In the genomic region with DNA sequence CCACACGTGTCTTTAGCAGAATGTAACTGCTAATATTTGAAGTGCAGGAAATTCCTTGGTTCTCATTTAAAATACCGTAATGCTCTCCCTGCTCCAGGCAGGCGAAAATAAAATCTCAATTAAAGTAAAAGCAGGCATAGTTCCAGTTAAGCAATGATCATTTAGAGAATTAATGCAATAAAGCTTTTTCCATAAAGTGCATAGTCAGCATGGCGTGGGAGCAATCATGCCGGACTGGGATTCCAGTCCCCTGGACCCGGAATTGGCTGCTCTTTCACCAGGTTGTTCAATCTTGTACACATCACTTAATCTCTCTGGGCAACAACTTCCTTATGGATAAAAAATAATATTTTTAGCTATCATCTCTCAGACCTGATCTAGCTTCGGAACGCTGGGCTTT, we compare ENCODE assay signal across 22 cellular contexts.
"Had no signal": no experiment of that assay in that cellular context is flagged by ENCODE, and none has a peak within 500 bp of the region (broad histone marks: within the 10 kb centered on the region; RNA-seq: fewer than 3 reads in every experiment).

No MANE protein-coding gene starts in this region.

- H3K4me1 ChIP-seq: suprapubic skin, thyroid gland had no signal

- H3K27ac ChIP-seq: epithelial cell of prostate, neural progenitor cell, ovary, right atrium auricular region, suprapubic skin, thyroid gland had no signal

- H3K9me3 ChIP-seq: esophagus squamous epithelium, ovary, right atrium auricular region, suprapubic skin, thyroid gland had no signal

- FAIRE-seq: urothelium cell line had no signal

- H3K9ac ChIP-seq: neural progenitor cell had no signal

- H3K4me3 ChIP-seq: dorsolateral prefrontal cortex, esophagus squamous epithelium, neural progenitor cell, ovary, right atrium auricular region, suprapubic skin, thyroid gland had no signal

- H3K4me2 ChIP-seq: neural progenitor cell had no signal

- H2AFZ ChIP-seq: neural progenitor cell had no signal

- ATAC-seq: left lobe of liver; natural killer cell treated with Interleukin-12 subunit alpha and Interleukin-12 subunit beta and Interleukin-15 and Interleukin-18, amount 100 ng/mL, for 72 hours; stimulated activated effector memory CD8-positive, alpha-beta T cell treated with anti-CD3 and anti-CD28 coated beads, Interleukin-12 subunit alpha, Interleukin-12 subunit beta, amount 100 ng/mL, for 72 hours; stimulated activated naive CD8-positive, alpha-beta T cell treated with anti-CD3 and anti-CD28 coated beads, Interleukin-15, Interleukin-2, amounts not matched to agents 100 U/mL and 50 U/mL, for 24 hours had no signal

- DNase-seq: cortex of kidney; dorsolateral prefrontal cortex; effector CD8-positive, alpha-beta T cell; esophagus squamous epithelium; head of caudate nucleus; hippocampal formation; islet precursor cell; mammary epithelial cell; nucleus accumbens; ovary; stimulated activated CD4-positive, alpha-beta T cell treated with anti-CD3 and anti-CD28 coated beads, Interleukin-4, amount 100 ng/mL, for 1 hour; stimulated activated CD8-positive, alpha-beta memory T cell treated with anti-CD3 and anti-CD28 coated beads, Interleukin-4, amount 100 ng/mL, for 48 hours; stimulated activated naive CD8-positive, alpha-beta T cell treated with anti-CD3 and anti-CD28 coated beads, Interleukin-15, Interleukin-2, amounts not matched to agents 100 U/mL and 50 U/mL, for 24 hours; thyroid gland had no signal

- H3K27me3 ChIP-seq: dorsolateral prefrontal cortex, esophagus squamous epithelium, neural progenitor cell, ovary, right atrium auricular region, suprapubic skin, thyroid gland had no signal

- H3K36me3 ChIP-seq: esophagus squamous epithelium, neural progenitor cell, ovary, right atrium auricular region, suprapubic skin, thyroid gland had no signal
